ENCODE assay signal across 8 cellular contexts in genomic region chr11:64778473-64779298, GRCh38. TPM values are rescaled to one million over a fixed set of nuclear protein-coding genes. Genes with fewer than 3 reads are reported as not detected.
DNase-seq lines count a peak whose midpoint lies in the region; TF ChIP-seq lines count a peak whose summit lies in the region.

TSS of gene SF1 (minus strand) at chr11:64778542. CDS start at chr11:64778392, 150 bp downstream.

- H3K9ac ChIP-seq in MM.1S (ENCODE audit: low read length) (peak within 1 kb of the TSS; percentile 95), neural cell (ENCODE audit: low read length) (peak within 1 kb of the TSS; percentile 97)

- peaks cover 9% of the 10 kb centered on the region for H3K4me1 ChIP-seq in HAP-1
- H3K4me1 ChIP-seq in MM.1S (ENCODE audit: low read length), result peaks cover 27% of the 10 kb centered on the region
- peaks cover 27 to 46% (median 40%) of the 10 kb centered on the region in 4 donors for H3K4me1 ChIP-seq in stomach

- peaks cover 39% of the 10 kb centered on the region for H3K79me2 ChIP-seq in MM.1S (ENCODE audit: low read length)
- H3K79me2 ChIP-seq in neural cell (replicated peaks; ENCODE audit: insufficient read depth, low read length), result peaks cover 41% of the 10 kb centered on the region

- intact Hi-C loops in stomach (cut with DNase I; ENCODE audit: low total_unique reads), result no loop called here

- peak in 2 of 4 donors; percentile 89 to 92 for TF ChIP-seq POLR2A in stomach (IDR thresholded peaks at IDR 0.05)

- 0 to 2% (median 0%) methylated on average over 56 to 80 of the region's 80 CpGs for WGBS in stomach, 5 donors

- H3K4me2 ChIP-seq in MM.1S (ENCODE audit: low read depth, low read length) (peak within 1 kb of the TSS; percentile 78), neural cell (ENCODE audit: low read length) (peak within 1 kb of the TSS; percentile 91)

- in situ Hi-C loops in G401 (cut with HindIII; ENCODE audit: low sequenced_read_pairs) (loop anchor here (10.0 kb wide), 1 partner anchor 76 kb away; no protein-coding TSS in a partner anchor), HAP-1 (cut with MboI; ENCODE audit: low sequenced_read_pairs) (no loop called here)

- peak within 1 kb of the TSS; percentile 94 for H3K27ac ChIP-seq in MM.1S (ENCODE audit: low read length)
- peak within 1 kb of the TSS; percentile 96 for H3K27ac ChIP-seq in neural cell (ENCODE audit: low read length)
- peak within 1 kb of the TSS; percentile 99 to 100 (median 100) for H3K27ac ChIP-seq in stomach

- H3K36me3 ChIP-seq in HAP-1 (replicated peaks), result peaks cover 39% of the 10 kb centered on the region
- peaks cover 17% of the 10 kb centered on the region for H3K36me3 ChIP-seq in MM.1S (replicated peaks; ENCODE audit: insufficient read depth, low read length)
- peaks cover 13% of the 10 kb centered on the region for H3K36me3 ChIP-seq in neural cell (ENCODE audit: insufficient read depth, low read length)
- H3K36me3 ChIP-seq in stomach, result peaks cover 31 to 38% (median 32%) of the 10 kb centered on the region in 4 donors

- TF ChIP-seq EP300 in neural cell (conservative IDR thresholded peaks at IDR 0.05; ENCODE audit: poor library complexity, severe bottlenecking) (peak; percentile 68), stomach (IDR thresholded peaks at IDR 0.05) (no peak)

- H3K9me3 ChIP-seq in HAP-1 (no peaks in the 10 kb centered on the region), MM.1S (replicated peaks; ENCODE audit: insufficient read depth, low read length) (no peaks in the 10 kb centered on the region), neural cell (ENCODE audit: low read length) (no peaks in the 10 kb centered on the region), stomach (no peaks in the 10 kb centered on the region)

- H3F3A ChIP-seq in MM.1S (ENCODE audit: insufficient read depth, low read length), result peaks cover 27% of the 10 kb centered on the region
- H3F3A ChIP-seq in neural cell (ENCODE audit: insufficient read depth, low read length, poor library complexity, severe bottlenecking), result peaks cover 7% of the 10 kb centered on the region

- H3K4me3 ChIP-seq in HAP-1 (peak within 1 kb of the TSS; percentile 72), MM.1S (ENCODE audit: low read length) (peak within 1 kb of the TSS; percentile 97), fibroblast of villous mesenchyme (ENCODE audit: low read depth, low read length) (peak within 1 kb of the TSS; percentile 88), neural cell (ENCODE audit: low read length) (peak within 1 kb of the TSS; percentile 80), stomach (peak within 1 kb of the TSS; percentile 93 to 99 (median 96))

- TF ChIP-seq RAD21 in neural cell (conservative IDR thresholded peaks at IDR 0.05), result no peak

- H4K20me1 ChIP-seq in MM.1S (ENCODE audit: insufficient read depth, low read length), result peaks cover 35% of the 10 kb centered on the region
- H4K20me1 ChIP-seq in neural cell (ENCODE audit: insufficient read depth), result peaks cover 28% of the 10 kb centered on the region

- no peaks in the 10 kb centered on the region for H3K27me3 ChIP-seq in HAP-1 (ENCODE audit: low read depth)
- H3K27me3 ChIP-seq in MM.1S (replicated peaks; ENCODE audit: insufficient read depth, low read length), result no peaks in the 10 kb centered on the region
- H3K27me3 ChIP-seq in neural cell (ENCODE audit: insufficient read depth, low read depth, low read length), result no peaks in the 10 kb centered on the region
- no peaks in the 10 kb centered on the region for H3K27me3 ChIP-seq in stomach

- DNase-seq in G401 (ENCODE audit: low spot score) (peak; percentile 100), HAP-1 (ENCODE audit: low spot score in 2 of 2) (peak; percentile 99 to 100), MM.1S (peak; percentile 99), SIG-M5 (lab: John Stamatoyannopoulos, UW) (peak; percentile 100), fibroblast of villous mesenchyme (ENCODE audit: low read depth) (peak; percentile 100), stomach (peak; percentile 99)
- DNase-seq in activated gamma-delta T cell treated with anti-CD3 and anti-CD28 coated beads, Interleukin-2, amount 50 U/mL, for 16 hours (ENCODE audit: low read depth), result peak; percentile 99

- H2AFZ ChIP-seq in MM.1S (ENCODE audit: low read length), result peak within 1 kb of the TSS; percentile 60
- H2AFZ ChIP-seq in neural cell (ENCODE audit: low read depth, low read length), result no peak within 1 kb of the TSS

- no peaks in the 10 kb centered on the region for H3K9me2 ChIP-seq in MM.1S (replicated peaks; ENCODE audit: insufficient read depth, low read length)
- no peaks in the 10 kb centered on the region for H3K9me2 ChIP-seq in neural cell (ENCODE audit: insufficient read depth, low read length)

- TF ChIP-seq CTCF in MM.1S (IDR thresholded peaks at IDR 0.05; ENCODE audit: low read length), result no peak
- TF ChIP-seq CTCF in fibroblast of villous mesenchyme (IDR thresholded peaks at IDR 0.05; ENCODE audit: insufficient read depth, low read depth, low read length), result no peak
- peak; percentile 65 for TF ChIP-seq CTCF in neural cell (IDR thresholded peaks at IDR 0.05; ENCODE audit: poor library complexity, severe bottlenecking)
- peak in 3 of 7 experiments; percentile 7 to 48 (median 8) for TF ChIP-seq CTCF in stomach (IDR thresholded peaks at IDR 0.05)

TF ChIP-seq in neural cell, 6 proteins besides CTCF, POLR2A, EP300 and RAD21:
- TF ChIP-seq POLR2AphosphoS5 (IDR thresholded peaks at IDR 0.05) (peak; percentile 94), TAF1 (IDR thresholded peaks at IDR 0.05; ENCODE audit: low read depth) (peak; percentile 74), EZH2 (IDR thresholded peaks at IDR 0.05; ENCODE audit: borderline replicate concordance, insufficient read depth, low read length, poor library complexity, severe bottlenecking) (no peak), SMC3 (conservative IDR thresholded peaks at IDR 0.05; ENCODE audit: poor library complexity) (no peak), REST (IDR thresholded peaks at IDR 0.05; ENCODE audit: borderline replicate concordance) (peak; percentile 73), MXI1 (conservative IDR thresholded peaks at IDR 0.05; ENCODE audit: poor library complexity, severe bottlenecking) (no peak)

RNA-seq across cellular contexts. Expression of gene SF1, which starts in this region (rescaled TPM):
- total RNA-seq in G401 (2014; rRNA removed; shearing (Covaris generic)), result 114 and 170 TPM in 2 replicates
- 95.3 and 95.9 TPM in 2 replicates for total RNA-seq in fibroblast of villous mesenchyme
- polyA plus RNA-seq in neural cell, result 53.2 and 72.7 TPM in 2 replicates
- polyA minus RNA-seq in neural cell, result 120 and 150 TPM in 2 replicates
- total RNA-seq in stomach, result 100 to 1,000 TPM; 235 to 341 (median 279) TPM
- 10 to 100 TPM; 57.5 to 72.1 (median 63.4) TPM for polyA plus RNA-seq in stomach

Comparison
In these comparisons a context has a peak if more than half of its experiments do, and no peak if none do; other contexts are left out.
1. Peak in every context shown above with its lines: DNase-seq, H3K4me3 ChIP-seq and H3K27ac ChIP-seq.